In the genomic region with DNA sequence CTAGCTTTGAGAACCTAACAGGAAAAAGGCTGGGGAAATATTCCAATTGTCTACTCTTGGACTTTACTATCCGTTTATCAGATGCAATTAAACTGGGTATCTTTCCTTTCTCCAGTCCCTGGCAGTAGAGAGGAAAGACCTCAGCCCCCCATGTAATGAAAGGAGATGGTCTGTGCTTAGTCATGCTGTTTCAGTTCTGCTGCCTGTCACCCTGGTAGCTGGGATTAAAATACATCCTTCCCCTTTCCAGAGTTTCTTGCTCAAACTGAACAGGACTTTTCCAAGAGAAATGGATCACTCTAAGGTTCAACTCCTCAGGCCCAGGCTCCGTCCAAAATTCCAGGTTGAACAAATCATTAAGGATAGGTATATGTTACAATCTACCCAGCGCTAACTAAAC, we compare ENCODE assay signal across 13 cellular contexts.
DNase-seq lines count a peak whose midpoint lies in the region; ATAC-seq and TF ChIP-seq lines count a peak whose summit lies in the region.
"Had no signal": no experiment of that assay in that cellular context is flagged by ENCODE, and none has a peak within 500 bp of the region (broad histone marks: within the 10 kb centered on the region; RNA-seq: fewer than 3 reads in every experiment).

No MANE protein-coding gene starts in this region.

- peak overlapping the region; percentile 40; the same call in 1 of the 2 replicates for H2AK5ac ChIP-seq in IMR-90 (ENCODE audit: low read depth, low read length)

- H2AK9ac ChIP-seq in IMR-90 (replicated peaks; ENCODE audit: low read depth, low read length, poor library complexity) = no peak overlapping the region

- H3K4me3 ChIP-seq in IMR-90 (ENCODE audit: insufficient read depth, low read depth, low read length) = no peak overlapping the region
- H3K4me3 ChIP-seq: mucosa of descending colon had no signal

- H3K56ac ChIP-seq in IMR-90 (ENCODE audit: extremely low read depth, insufficient read depth, low read length) = no peak overlapping the region

- ATAC-seq in CD4-positive, alpha-beta T cell (ENCODE audit: poor library complexity) = no peak
- no peak for ATAC-seq in IMR-90 (ENCODE audit: low read depth)
- no peak for ATAC-seq in activated naive CD8-positive, alpha-beta T cell treated with anti-CD3 and anti-CD28 coated beads, Interleukin-2, amount 10 ng/mL, durations not matched to agents 7 days and 5 days (ENCODE audit: low read depth)
- no peak for ATAC-seq in natural killer cell treated with Interleukin-12 subunit alpha and Interleukin-12 subunit beta and Interleukin-15 and Interleukin-18, amount 100 ng/mL, for 72 hours
- ATAC-seq: foreskin keratinocyte had no signal

- no peak overlapping the region for H4K91ac ChIP-seq in IMR-90 (ENCODE audit: insufficient read depth, low read depth, low read length)

- H2BK5ac ChIP-seq in IMR-90 (ENCODE audit: low read depth, low read length, poor library complexity, severe bottlenecking) = no peak overlapping the region

- H3K4me1 Mint-ChIP-seq in CD4-positive, alpha-beta T cell (ENCODE audit: low read depth) = peaks cover 86% of the 10 kb centered on the region
- H3K4me1 Mint-ChIP-seq in activated naive CD8-positive, alpha-beta T cell treated with anti-CD3 and anti-CD28 coated beads, Interleukin-2, amount 10 ng/mL, durations not matched to agents 7 days and 5 days = peaks cover 51% of the 10 kb centered on the region
- H3K4me1 Mint-ChIP-seq in natural killer cell treated with Interleukin-12 subunit alpha and Interleukin-12 subunit beta and Interleukin-15 and Interleukin-18, amount 100 ng/mL, for 72 hours (ENCODE audit: low read depth in 2 of 2) = peaks cover 50 to 64% of the 10 kb centered on the region in 2 donors

- intact Hi-C loops in CD4-positive, alpha-beta T cell (cut with DNase I, micrococcal nuclease) = loop anchor here in 1 of 2 experiments (10.0 kb wide), 1 partner anchor 122 kb away; no protein-coding TSS in a partner anchor
- intact Hi-C loops in IMR-90 (cut with micrococcal nuclease) (no loop called here), head of caudate nucleus (cut with DNase I) (no loop called here)

- H3K4me1 ChIP-seq in IMR-90 (ENCODE audit: control insufficient read depth, insufficient read depth, low read length) = peaks cover 26% of the 10 kb centered on the region
- H3K4me1 ChIP-seq: foreskin keratinocyte had no signal

- no peak for TF ChIP-seq CTCF in CD4-positive, alpha-beta T cell (IDR thresholded peaks at IDR 0.05)
- TF ChIP-seq CTCF in IMR-90 (conservative IDR thresholded peaks at IDR 0.05; ENCODE audit: low read depth, low read length) = no peak

- H3K9ac ChIP-seq in IMR-90 (ENCODE audit: low read depth, low read length) = no peak overlapping the region

- H3K4me3 Mint-ChIP-seq in CD4-positive, alpha-beta T cell = peak overlapping the region; percentile 28
- H3K4me3 Mint-ChIP-seq in activated naive CD8-positive, alpha-beta T cell treated with anti-CD3 and anti-CD28 coated beads, Interleukin-2, amount 10 ng/mL, durations not matched to agents 7 days and 5 days = peak overlapping the region; percentile 42
- H3K4me3 Mint-ChIP-seq in natural killer cell treated with Interleukin-12 subunit alpha and Interleukin-12 subunit beta and Interleukin-15 and Interleukin-18, amount 100 ng/mL, for 72 hours = peak overlapping the region; percentile 44

- H2BK15ac ChIP-seq in IMR-90 (ENCODE audit: low read depth, low read length) = no peak overlapping the region

- dilution Hi-C loops in IMR-90 (cut with HindIII; ENCODE audit: low sequenced_read_pairs, unreplicated experiment) = no loop called here

- no peak overlapping the region for H3K4me2 ChIP-seq in IMR-90 (ENCODE audit: low read depth, low read length)

- H2BK120ac ChIP-seq in IMR-90 (ENCODE audit: low read depth, low read length) = no peak overlapping the region

- TF ChIP-seq POLR2A in IMR-90 (IDR thresholded peaks at IDR 0.05; ENCODE audit: low read depth, low read length) = no peak

- H2BK20ac ChIP-seq in IMR-90 (ENCODE audit: low read depth, low read length) = peak overlapping the region; percentile 8; the same call in 1 of the 2 replicates

- 0 out of 2 replicates have a peak, but pooled peaks cover 3% of the 10 kb centered on the region for H4K20me1 ChIP-seq in IMR-90 (ENCODE audit: insufficient read depth, low read length)

- no peak overlapping the region for H4K8ac ChIP-seq in IMR-90 (ENCODE audit: low read depth in 2 of 2, low read length in 2 of 2)

- H3K9me3 ChIP-seq in CD4-positive, alpha-beta T cell (ENCODE audit: control insufficient read depth, low read length) = no peaks in the 10 kb centered on the region
- no peaks in the 10 kb centered on the region for H3K9me3 ChIP-seq in IMR-90 (ENCODE audit: control insufficient read depth, insufficient read depth, low read length)
- H3K9me3 ChIP-seq: mucosa of descending colon had no signal

- no peaks in the 10 kb centered on the region for H3K27me3 ChIP-seq in CD4-positive, alpha-beta T cell (ENCODE audit: control insufficient read depth, insufficient read depth, low read length)
- H3K27me3 ChIP-seq in IMR-90 (ENCODE audit: control insufficient read depth, insufficient read depth, low read length) = no peaks in the 10 kb centered on the region
- H3K27me3 ChIP-seq: brain microvascular endothelial cell had no signal

- H3K9me3 Mint-ChIP-seq in CD4-positive, alpha-beta T cell = no peaks in the 10 kb centered on the region
- H3K9me3 Mint-ChIP-seq in activated naive CD8-positive, alpha-beta T cell treated with anti-CD3 and anti-CD28 coated beads, Interleukin-2, amount 10 ng/mL, durations not matched to agents 7 days and 5 days = peaks cover 4% of the 10 kb centered on the region
- H3K9me3 Mint-ChIP-seq in natural killer cell treated with Interleukin-12 subunit alpha and Interleukin-12 subunit beta and Interleukin-15 and Interleukin-18, amount 100 ng/mL, for 72 hours = peaks cover 4% of the 10 kb centered on the region

- WGBS in IMR-90 (ENCODE audit: extremely low coverage in 2 of 2, insufficient read length in 1 of 2), 2 experiments = no CpG with 5 or more reads among the region's 3 CpGs

- H2AFZ ChIP-seq in IMR-90 (replicated peaks; ENCODE audit: low read length, poor library complexity) = no peak overlapping the region

- TF ChIP-seq RAD21 in IMR-90 (IDR thresholded peaks at IDR 0.05; ENCODE audit: low read length) = no peak

- CTCF ChIA-PET in CD4-positive, alpha-beta T cell (lab: Charles Lee) = no interaction called here
- CTCF ChIA-PET in IMR-90 (lab: Yijun Ruan, JAX) = no interaction called here

- H3K36me3 Mint-ChIP-seq in CD4-positive, alpha-beta T cell (ENCODE audit: low read depth) = no peaks in the 10 kb centered on the region
- H3K36me3 Mint-ChIP-seq in activated naive CD8-positive, alpha-beta T cell treated with anti-CD3 and anti-CD28 coated beads, Interleukin-2, amount 10 ng/mL, durations not matched to agents 7 days and 5 days = peaks cover 8% of the 10 kb centered on the region
- H3K36me3 Mint-ChIP-seq in natural killer cell treated with Interleukin-12 subunit alpha and Interleukin-12 subunit beta and Interleukin-15 and Interleukin-18, amount 100 ng/mL, for 72 hours = peaks cover 5% of the 10 kb centered on the region

- peak overlapping the region; percentile 89 for H3K27ac Mint-ChIP-seq in CD4-positive, alpha-beta T cell
- peak overlapping the region; percentile 75 for H3K27ac Mint-ChIP-seq in activated naive CD8-positive, alpha-beta T cell treated with anti-CD3 and anti-CD28 coated beads, Interleukin-2, amount 10 ng/mL, durations not matched to agents 7 days and 5 days
- H3K27ac Mint-ChIP-seq in natural killer cell treated with Interleukin-12 subunit alpha and Interleukin-12 subunit beta and Interleukin-15 and Interleukin-18, amount 100 ng/mL, for 72 hours = peak overlapping the region; percentile 29 to 30

- H3K36me3 ChIP-seq in IMR-90 (ENCODE audit: control insufficient read depth, insufficient read depth, low read length) = no peaks in the 10 kb centered on the region
- H3K36me3 ChIP-seq: brain microvascular endothelial cell had no signal

- H3K27ac ChIP-seq in CD4-positive, alpha-beta T cell (ENCODE audit: low read depth, low read length) = no peak overlapping the region
- no peak overlapping the region for H3K27ac ChIP-seq in IMR-90 (ENCODE audit: insufficient read depth, low read length)
- H3K27ac ChIP-seq: brain microvascular endothelial cell, foreskin keratinocyte had no signal

- H3K18ac ChIP-seq in IMR-90 (ENCODE audit: low read depth, low read length) = no peak overlapping the region

- no peak overlapping the region for H3K23ac ChIP-seq in IMR-90 (ENCODE audit: low read depth, low read length)

- H3K14ac ChIP-seq in IMR-90 (replicated peaks; ENCODE audit: low read depth, low read length) = 0 out of 2 replicates have a peak overlapping the region, but pooled peaks have one; percentile 7

- no peak for DNase-seq in CD4-positive, alpha-beta T cell
- DNase-seq in IMR-90 = no peak
- no peak for DNase-seq in activated naive CD8-positive, alpha-beta T cell treated with anti-CD3 and anti-CD28 coated beads, Interleukin-2, amount 10 ng/mL, durations not matched to agents 7 days and 5 days
- DNase-seq in natural killer cell treated with Interleukin-12 subunit alpha and Interleukin-12 subunit beta and Interleukin-15 and Interleukin-18, amount 100 ng/mL, for 72 hours (ENCODE audit: low spot score) = no peak
- no peak for DNase-seq in activated CD4-positive, CD25-positive, alpha-beta regulatory T cell (lab: John Stamatoyannopoulos, UW)
- no peak for DNase-seq in activated effector memory CD4-positive, alpha-beta T cell treated with Interleukin-2 at 50 U/mL for 16 hours
- no peak for DNase-seq in head of caudate nucleus
- DNase-seq in NCI-H2107 treated with DMSO at 0.1 percent for 48 hours (lab: John Stamatoyannopoulos, UW; ENCODE audit: unreplicated experiment) = no peak
- DNase-seq: foreskin keratinocyte, NCI-H187, NCI-H82 had no signal

- no peak overlapping the region for H3K4ac ChIP-seq in IMR-90 (ENCODE audit: low read depth, low read length)

- peaks cover 0 to 3% of the 10 kb centered on the region in 2 experiments; a peak in 1 of 4 replicates for H3K79me1 ChIP-seq in IMR-90 (ENCODE audit: low read depth in 1 of 2, low read length in 2 of 2)

- POLR2A ChIA-PET in CD4-positive, alpha-beta T cell (lab: Charles Lee) = interaction anchor here (1.0 to 4.6 kb wide), 4 partner anchors 9 to 203 kb away, joined by 3 to 56 read pairs (median 8); partner anchors contain the start of genes KLLN and PTEN
- POLR2A ChIA-PET in IMR-90 (lab: Charles Lee; ENCODE audit: unreplicated experiment) = no interaction called here
- POLR2A ChIA-PET in activated naive CD8-positive, alpha-beta T cell treated with anti-CD3 and anti-CD28 coated beads, Interleukin-2, amount 10 ng/mL, durations not matched to agents 7 days and 5 days (lab: Charles Lee) = interaction anchor here (1.6 to 1.7 kb wide), 2 partner anchors 14 to 204 kb away, joined by 4 to 6 read pairs; no protein-coding TSS in a partner anchor

- no peak overlapping the region for H4K5ac ChIP-seq in IMR-90 (ENCODE audit: low read depth, low read length)

- no peaks in the 10 kb centered on the region for H3K27me3 Mint-ChIP-seq in CD4-positive, alpha-beta T cell
- no peaks in the 10 kb centered on the region for H3K27me3 Mint-ChIP-seq in activated naive CD8-positive, alpha-beta T cell treated with anti-CD3 and anti-CD28 coated beads, Interleukin-2, amount 10 ng/mL, durations not matched to agents 7 days and 5 days
- H3K27me3 Mint-ChIP-seq in natural killer cell treated with Interleukin-12 subunit alpha and Interleukin-12 subunit beta and Interleukin-15 and Interleukin-18, amount 100 ng/mL, for 72 hours = peaks cover 10 to 14% of the 10 kb centered on the region in 2 donors

- BruUV-seq in IMR-90 (replicated peaks; lab: Mats Ljungman, UMichigan) = no TSS peak

- in situ Hi-C loops in IMR-90 (cut with MboI; ENCODE audit: low sequenced_read_pairs) = no loop called here

- peaks cover 25% of the 10 kb centered on the region for H3K9me1 ChIP-seq in IMR-90 (ENCODE audit: insufficient read depth, low read length)

Comparison
In these comparisons a context has a peak if more than half of its experiments do, and no peak if none do; other contexts are left out.
1. H3K27ac Mint-ChIP-seq: peak in every context shown above with its lines; median percentile 89 in CD4-positive, alpha-beta T cell; 75 in activated naive CD8-positive, alpha-beta T cell treated with anti-CD3 and anti-CD28 coated beads, Interleukin-2, amount 10 ng/mL, durations not matched to agents 7 days and 5 days; 30 in natural killer cell treated with Interleukin-12 subunit alpha and Interleukin-12 subunit beta and Interleukin-15 and Interleukin-18, amount 100 ng/mL, for 72 hours.